ENCODE assay signal across 22 cellular contexts in the genomic region with DNA sequence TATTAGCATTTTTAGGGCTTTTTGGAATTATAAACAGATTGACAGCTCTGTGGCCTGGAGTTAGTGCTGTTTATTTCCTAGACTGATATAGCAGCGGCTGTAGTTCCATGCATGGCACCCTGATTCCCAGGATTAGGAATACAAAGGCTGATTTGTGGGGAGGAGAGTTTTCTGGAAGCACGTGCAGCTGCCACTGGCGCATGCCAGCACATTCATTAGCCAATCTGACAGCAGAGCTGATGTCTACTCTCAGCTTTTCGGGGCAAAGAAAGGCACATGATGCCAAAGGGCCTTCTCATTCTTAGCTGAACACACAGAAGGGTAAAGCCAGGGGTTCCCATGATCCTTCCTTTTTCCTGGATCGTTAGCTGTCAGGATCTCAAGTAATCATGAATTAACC. TPM values are rescaled to one million over a fixed set of nuclear protein-coding genes. Genes with fewer than 3 reads are reported as not detected.
DNase-seq lines count a peak whose midpoint lies in the region; TF ChIP-seq lines count a peak whose summit lies in the region.
"Had no signal": no experiment of that assay in that cellular context is flagged by ENCODE, and none has a peak within 500 bp of the region (broad histone marks: within the 10 kb centered on the region; RNA-seq: fewer than 3 reads in every experiment).

No MANE protein-coding gene starts in this region.

- peaks cover 6 to 15% of the 10 kb centered on the region in 2 experiments for H3K4me1 ChIP-seq in trophoblast cell (ENCODE audit: control insufficient read depth in 1 of 2, insufficient read depth in 2 of 2, low read length in 2 of 2)

- no peak overlapping the region for H3K9ac ChIP-seq in trophoblast cell (ENCODE audit: low read length)

- peak overlapping the region; percentile 90 for H3K23ac ChIP-seq in trophoblast cell (ENCODE audit: low read length)

- H3K79me2 ChIP-seq in trophoblast cell (ENCODE audit: control insufficient read depth, insufficient read depth, low read length, poor library complexity): peaks cover 1% of the 10 kb centered on the region

- no peak overlapping the region for H3K4ac ChIP-seq in trophoblast cell (ENCODE audit: low read depth, low read length)

- H4K8ac ChIP-seq in trophoblast cell (ENCODE audit: low read depth, low read length): no peak overlapping the region

- H2AFZ ChIP-seq in trophoblast cell (ENCODE audit: insufficient read depth, low read length, poor library complexity): no peak overlapping the region

- H3K27ac ChIP-seq in VCaP (peak overlapping the region; percentile 77; the same call in 1 of the 2 replicates), trophoblast cell (ENCODE audit: low read depth, low read length) (no peak overlapping the region)
- H3K27ac ChIP-seq: A549, adrenal gland, HL-60, spleen had no signal

- no peaks in the 10 kb centered on the region for H3K27me3 ChIP-seq in trophoblast cell (ENCODE audit: insufficient read depth, low read length)
- H3K27me3 ChIP-seq: adrenal gland, spleen had no signal

- no CpG with 5 or more reads among the region's 5 CpGs for WGBS in trophoblast cell (ENCODE audit: extremely low coverage, insufficient coverage, insufficient read length)

- no peaks in the 10 kb centered on the region for H3K9me3 ChIP-seq in trophoblast cell (ENCODE audit: insufficient read depth, low read depth, low read length)
- H3K9me3 ChIP-seq: A549, adrenal gland had no signal

- H3K4me3 ChIP-seq in trophoblast cell (ENCODE audit: low read depth, low read length): no peak overlapping the region
- H3K4me3 ChIP-seq: A549, adrenal gland, K562, spleen had no signal

- no peak overlapping the region for H4K12ac ChIP-seq in trophoblast cell (ENCODE audit: low read depth, low read length)

- no peaks in the 10 kb centered on the region for H3K9me3 Mint-ChIP-seq in activated T-helper 2 cell treated with anti-CD3 and anti-CD28 coated beads, Interferon-gamma antibody, Interleukin-2, Interleukin-4, amounts not matched to agents 10 μg/mL and 5 μg/mL and 100 μg/mL, durations not matched to agents 14 hours and 24 hours and 36 hours
- H3K9me3 Mint-ChIP-seq: activated T-helper 17 cell treated with anti-CD3 and anti-CD28 coated beads, Interleukin-2, amount 50 U/mL, for 72 hours had no signal

- no peaks in the 10 kb centered on the region for H3K36me3 ChIP-seq in trophoblast cell (ENCODE audit: control insufficient read depth in 1 of 2, insufficient read depth in 2 of 2, low read length in 2 of 2)
- H3K36me3 ChIP-seq: adrenal gland, spleen had no signal

- no peaks in the 10 kb centered on the region for H3K36me3 Mint-ChIP-seq in activated T-helper 2 cell treated with anti-CD3 and anti-CD28 coated beads, Interferon-gamma antibody, Interleukin-2, Interleukin-4, amounts not matched to agents 10 μg/mL and 5 μg/mL and 100 μg/mL, durations not matched to agents 14 hours and 24 hours and 36 hours (ENCODE audit: low read depth)
- H3K36me3 Mint-ChIP-seq: CD4-positive, CD25-positive, alpha-beta regulatory T cell had no signal

- no peak overlapping the region for H2BK120ac ChIP-seq in trophoblast cell (ENCODE audit: insufficient read depth, low read length, poor library complexity)

- H2BK12ac ChIP-seq in trophoblast cell (ENCODE audit: low read length): peak overlapping the region; percentile 21

- H3K4me1 Mint-ChIP-seq in activated T-helper 2 cell treated with anti-CD3 and anti-CD28 coated beads, Interferon-gamma antibody, Interleukin-2, Interleukin-4, amounts not matched to agents 10 μg/mL and 5 μg/mL and 100 μg/mL, durations not matched to agents 14 hours and 24 hours and 36 hours (ENCODE audit: low read depth): peaks cover 46% of the 10 kb centered on the region

- no peak overlapping the region for H3K18ac ChIP-seq in trophoblast cell (ENCODE audit: low read length)

- TF ChIP-seq CTCF in VCaP (conservative IDR thresholded peaks at IDR 0.05): no peak

- H3K4me3 Mint-ChIP-seq in activated T-helper 2 cell treated with anti-CD3 and anti-CD28 coated beads, Interferon-gamma antibody, Interleukin-2, Interleukin-4, amounts not matched to agents 10 μg/mL and 5 μg/mL and 100 μg/mL, durations not matched to agents 14 hours and 24 hours and 36 hours (ENCODE audit: low read depth): no peak overlapping the region
- H3K4me3 Mint-ChIP-seq: activated T-helper 17 cell treated with anti-CD3 and anti-CD28 coated beads, Interleukin-2, amount 50 U/mL, for 72 hours; CD4-positive, CD25-positive, alpha-beta regulatory T cell; T-helper 1 cell treated with Interleukin-12 subunit alpha and Interleukin-12 subunit beta and Interleukin-4 antibody, amounts not matched to agents 30 μg/mL and 1 μg/mL, for 36 hours had no signal

- no peak overlapping the region for H2BK5ac ChIP-seq in trophoblast cell (ENCODE audit: low read depth, low read length, poor library complexity)

- H2AK5ac ChIP-seq in trophoblast cell (ENCODE audit: low read length): no peak overlapping the region

- no peak overlapping the region for H3K4me2 ChIP-seq in trophoblast cell (ENCODE audit: low read length)
- H3K4me2 ChIP-seq: A549 had no signal

- H3K27ac Mint-ChIP-seq in activated T-helper 2 cell treated with anti-CD3 and anti-CD28 coated beads, Interferon-gamma antibody, Interleukin-2, Interleukin-4, amounts not matched to agents 10 μg/mL and 5 μg/mL and 100 μg/mL, durations not matched to agents 14 hours and 24 hours and 36 hours: no peak overlapping the region
- H3K27ac Mint-ChIP-seq: activated T-helper 17 cell treated with anti-CD3 and anti-CD28 coated beads, Interleukin-2, amount 50 U/mL, for 72 hours; CD4-positive, CD25-positive, alpha-beta regulatory T cell; T-helper 1 cell treated with Interleukin-12 subunit alpha and Interleukin-12 subunit beta and Interleukin-4 antibody, amounts not matched to agents 30 μg/mL and 1 μg/mL, for 36 hours had no signal

- peaks cover 10% of the 10 kb centered on the region for H3K79me1 ChIP-seq in trophoblast cell (ENCODE audit: low read length)

- intact Hi-C loops in activated T-helper 2 cell treated with anti-CD3 and anti-CD28 coated beads, Interferon-gamma antibody, Interleukin-2, Interleukin-4, amounts not matched to agents 10 μg/mL and 5 μg/mL and 100 μg/mL, durations not matched to agents 14 hours and 24 hours and 36 hours (cut with micrococcal nuclease): no loop called here

- no peak overlapping the region for H4K91ac ChIP-seq in trophoblast cell (ENCODE audit: low read depth, low read length)

- H3K27me3 Mint-ChIP-seq in activated T-helper 2 cell treated with anti-CD3 and anti-CD28 coated beads, Interferon-gamma antibody, Interleukin-2, Interleukin-4, amounts not matched to agents 10 μg/mL and 5 μg/mL and 100 μg/mL, durations not matched to agents 14 hours and 24 hours and 36 hours (ENCODE audit: low read depth): peaks cover 35% of the 10 kb centered on the region

- H3K14ac ChIP-seq in trophoblast cell (ENCODE audit: low read length): no peak overlapping the region

- DNase-seq in C1 segment of cervical spinal cord (lab: John Stamatoyannopoulos, UW): peak in 9 of 14 donors; percentile 0 to 49 (median 6)
- DNase-seq in hypothalamus (lab: John Stamatoyannopoulos, UW): peak in 30 of 51 donors; percentile 0 to 50 (median 26)
- no peak for DNase-seq in trophoblast cell
- no peak for DNase-seq in NCI-H510A treated with DMSO at 0.1 percent for 48 hours (lab: John Stamatoyannopoulos, UW)
- no peak for DNase-seq in activated T-helper 2 cell treated with anti-CD3 and anti-CD28 coated beads, Interferon-gamma antibody, Interleukin-2, Interleukin-4, amounts not matched to agents 10 μg/mL and 5 μg/mL and 100 μg/mL, durations not matched to agents 14 hours and 24 hours and 36 hours (ENCODE audit: low spot score)
- DNase-seq in stimulated activated CD4-positive, alpha-beta T cell treated with anti-CD3 and anti-CD28 coated beads, Interleukin-4, amount 100 ng/mL, for 1 hour: no peak
- DNase-seq in NCI-H187 treated with DMSO at 0.1 percent for 48 hours (lab: John Stamatoyannopoulos, UW): no peak
- DNase-seq: activated CD4-positive, CD25-positive, alpha-beta regulatory T cell; adrenal gland; CD4-positive, CD25-positive, alpha-beta regulatory T cell; DMS79 treated with DMSO at 0.1 percent for 48 hours; NCI-H1092; NCI-H2171 treated with DMSO at 0.1 percent for 48 hours; Right ventricle myocardium superior; spleen; stimulated activated naive CD4-positive, alpha-beta T cell had no signal

RNA-seq across cellular contexts. Expression of gene RAPH1, which starts 45.7 kb away (rescaled TPM):
- polyA plus RNA-seq in trophoblast cell (2013): 22.5 and 22.9 TPM in 2 replicates
- total RNA-seq in activated T-helper 2 cell treated with anti-CD3 and anti-CD28 coated beads, Interferon-gamma antibody, Interleukin-2, Interleukin-4, amounts not matched to agents 10 μg/mL and 5 μg/mL and 100 μg/mL, durations not matched to agents 14 hours and 24 hours and 36 hours: 2.8 and 4.6 TPM in 2 replicates

Comparison
In these comparisons a context has a peak if more than half of its experiments do, and no peak if none do; other contexts are left out.
1. DNase-seq: peak in C1 segment of cervical spinal cord (9 of 14) and hypothalamus (30 of 51); none in trophoblast cell (0 of 2), NCI-H510A treated with DMSO at 0.1 percent for 48 hours (single experiment), activated T-helper 2 cell treated with anti-CD3 and anti-CD28 coated beads, Interferon-gamma antibody, Interleukin-2, Interleukin-4, amounts not matched to agents 10 μg/mL and 5 μg/mL and 100 μg/mL, durations not matched to agents 14 hours and 24 hours and 36 hours (single experiment), stimulated activated CD4-positive, alpha-beta T cell treated with anti-CD3 and anti-CD28 coated beads, Interleukin-4, amount 100 ng/mL, for 1 hour (single experiment) and NCI-H187 treated with DMSO at 0.1 percent for 48 hours (single experiment).